In the genomic region with DNA sequence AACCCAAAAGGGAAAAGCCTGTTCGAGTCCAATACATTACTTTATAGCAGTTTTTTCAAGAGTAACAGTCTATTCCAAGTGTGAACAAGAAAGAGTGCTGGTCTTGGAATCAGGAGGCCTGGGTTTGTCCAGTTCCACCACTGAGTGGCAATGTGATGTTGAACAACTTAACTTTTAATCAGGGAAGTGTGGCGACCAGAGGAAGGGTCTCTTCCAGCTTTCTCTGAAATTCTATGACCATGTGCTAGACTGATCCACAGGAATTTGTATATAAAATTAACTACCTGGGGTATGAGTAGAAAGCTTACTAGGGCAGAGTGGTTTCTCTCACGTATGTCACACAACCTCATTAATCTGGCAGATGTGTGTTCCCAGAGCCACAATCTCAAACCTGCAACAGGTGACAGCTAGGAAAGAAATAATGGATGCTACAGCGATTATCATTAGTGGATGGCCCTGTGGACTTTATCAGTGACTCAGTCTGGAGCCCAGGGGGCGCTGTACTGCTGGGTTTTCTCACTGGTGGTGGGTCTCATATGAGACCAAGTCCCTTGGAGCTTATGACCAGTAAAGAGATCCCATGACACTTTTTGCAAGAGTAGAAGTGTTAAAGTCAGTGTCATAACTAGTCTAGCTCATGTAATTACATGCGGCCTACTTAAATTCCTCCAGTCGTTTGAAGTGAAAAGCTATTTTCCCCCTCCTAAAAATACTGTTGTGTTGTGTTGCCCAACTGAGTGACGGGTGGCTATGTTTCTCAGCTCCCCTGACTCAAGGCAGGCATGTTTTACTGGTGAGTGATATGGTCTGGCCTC, we compare ENCODE assay signal across 8 cellular contexts.
DNase-seq lines count a peak whose midpoint lies in the region; ATAC-seq, FAIRE-seq and TF ChIP-seq lines count a peak whose summit lies in the region.

No MANE protein-coding gene starts in this region.

- H3K9me3 ChIP-seq in NT2/D1 (ENCODE audit: insufficient read depth, low read length) (no peaks in the 10 kb centered on the region), endothelial cell of umbilical vein (replicated peaks; ENCODE audit: control insufficient read depth, insufficient read depth, low read length) (no peaks in the 10 kb centered on the region), skeletal muscle satellite cell (replicated peaks; ENCODE audit: low read length) (no peaks in the 10 kb centered on the region)

- H3K36me3 ChIP-seq in NT2/D1 (ENCODE audit: insufficient read depth, insufficient read length, low read length) (peaks cover 7% of the 10 kb centered on the region), endothelial cell of umbilical vein (ENCODE audit: control insufficient read depth in 2 of 2, extremely low read depth in 1 of 2, insufficient read depth in 2 of 2, low read length in 2 of 2) (no peaks in the 10 kb centered on the region), skeletal muscle satellite cell (ENCODE audit: insufficient read depth, low read length) (peaks cover 9% of the 10 kb centered on the region)

- H2AFZ ChIP-seq in endothelial cell of umbilical vein (ENCODE audit: low read depth, low read length), result no peak overlapping the region

- CTCF ChIA-PET in endothelial cell of umbilical vein (lab: Charles Lee), result interaction anchor here (0.7 to 6.6 kb wide), 7 partner anchors 9 to 311 kb away, joined by 3 to 59 read pairs (median 4); no protein-coding TSS in a partner anchor

- TF ChIP-seq POLR2A in endothelial cell of umbilical vein (IDR thresholded peaks at IDR 0.05; ENCODE audit: low read depth, low read length), result no peak

- H3K27ac ChIP-seq in endothelial cell of umbilical vein (ENCODE audit: insufficient read depth, low read depth, low read length), result no peak overlapping the region

- no TSS peak for BruUV-seq in endothelial cell of umbilical vein (replicated peaks; lab: Mats Ljungman, UMichigan)

- peaks cover 27% of the 10 kb centered on the region for H3K4me1 Mint-ChIP-seq in activated CD4-positive, alpha-beta T cell treated with anti-CD3 and anti-CD28 coated beads, Interleukin-2, amount 10 ng/mL, durations not matched to agents 24 days and 14 days

- peak overlapping the region; percentile 81 for H3K4me3 Mint-ChIP-seq in activated CD4-positive, alpha-beta T cell treated with anti-CD3 and anti-CD28 coated beads, Interleukin-2, amount 10 ng/mL, durations not matched to agents 24 days and 14 days

- dilution Hi-C loops in endothelial cell of umbilical vein (cut with MboI; ENCODE audit: extremely low pct_ligation_motif_present, low sequenced_read_pairs), result no loop called here

- H3K4me2 ChIP-seq in endothelial cell of umbilical vein (ENCODE audit: insufficient read depth, low read length) (no peak overlapping the region), skeletal muscle satellite cell (ENCODE audit: low read length) (peak overlapping the region; percentile 56)

- TF ChIP-seq CTCF in endothelial cell of umbilical vein (IDR thresholded peaks at IDR 0.05; ENCODE audit: extremely low read depth in 1 of 2, insufficient read depth in 1 of 2, low read depth in 1 of 2, low read length in 2 of 2), result peak; percentile 27 to 45

- no peaks in the 10 kb centered on the region for H3K27me3 ChIP-seq in NT2/D1 (ENCODE audit: insufficient read depth, insufficient read length)
- no peaks in the 10 kb centered on the region for H3K27me3 ChIP-seq in endothelial cell of umbilical vein (ENCODE audit: control insufficient read depth in 2 of 2, insufficient read depth in 2 of 2, low read length in 2 of 2)
- H3K27me3 ChIP-seq in skeletal muscle satellite cell (ENCODE audit: control insufficient read depth, insufficient read depth, low read length), result no peaks in the 10 kb centered on the region

- H3K36me3 Mint-ChIP-seq in activated CD4-positive, alpha-beta T cell treated with anti-CD3 and anti-CD28 coated beads, Interleukin-2, amount 10 ng/mL, durations not matched to agents 24 days and 14 days (ENCODE audit: low read depth), result peaks cover 25% of the 10 kb centered on the region

- no peaks in the 10 kb centered on the region for H3K79me2 ChIP-seq in endothelial cell of umbilical vein (ENCODE audit: control insufficient read depth, insufficient read depth, low read length)

- H3K9ac ChIP-seq in NT2/D1 (ENCODE audit: insufficient read length, low read depth) (no peak overlapping the region), endothelial cell of umbilical vein (replicated peaks; ENCODE audit: extremely low read depth, insufficient read depth, low read length) (no peak overlapping the region), skeletal muscle satellite cell (ENCODE audit: low read depth, low read length) (peak overlapping the region; percentile 47)

- H3K4me3 ChIP-seq in NT2/D1 (ENCODE audit: insufficient read length, low read depth) (no peak overlapping the region), endothelial cell of umbilical vein (replicated peaks in 1 of 3; ENCODE audit: insufficient read depth in 1 of 3, low read depth in 1 of 3, low read length in 3 of 3) (no peak overlapping the region), skeletal muscle satellite cell (ENCODE audit: low read length) (peak overlapping the region; percentile 16)

- intact Hi-C loops in activated CD4-positive, alpha-beta T cell treated with anti-CD3 and anti-CD28 coated beads, Interleukin-2, amount 10 ng/mL, durations not matched to agents 24 days and 14 days (cut with micrococcal nuclease), result loop anchor here (2.0 to 5.0 kb wide), 4 partner anchors 271 to 1454 kb away; a partner anchor contains a TSS
- intact Hi-C loops in endothelial cell of umbilical vein (cut with micrococcal nuclease), result no loop called here

- peak overlapping the region; percentile 95 for H3K27ac Mint-ChIP-seq in activated CD4-positive, alpha-beta T cell treated with anti-CD3 and anti-CD28 coated beads, Interleukin-2, amount 10 ng/mL, durations not matched to agents 24 days and 14 days

- no peak for FAIRE-seq in endothelial cell of umbilical vein (lab: Jason Lieb, UNC)

- no peaks in the 10 kb centered on the region for H3K9me3 Mint-ChIP-seq in activated CD4-positive, alpha-beta T cell treated with anti-CD3 and anti-CD28 coated beads, Interleukin-2, amount 10 ng/mL, durations not matched to agents 24 days and 14 days

- POLR2A ChIA-PET in endothelial cell of umbilical vein (lab: Charles Lee), result no interaction called here

- peak; percentile 60 for DNase-seq in activated CD4-positive, alpha-beta T cell treated with anti-CD3 and anti-CD28 coated beads, Interleukin-2, amount 10 ng/mL, durations not matched to agents 24 days and 14 days
- DNase-seq in activated CD4-positive, alpha-beta T cell treated with anti-CD3 and anti-CD28 coated beads for 4 hours, result no peak
- DNase-seq in NT2/D1 (ENCODE audit: low read depth, low spot score) (peak; percentile 11), endothelial cell of umbilical vein (ENCODE audit: low read depth, low spot score) (no peak), ureter (ENCODE audit: low spot score) (no peak)
- DNase-seq in stimulated activated naive CD4-positive, alpha-beta T cell treated with Interleukin-2 at 50 U/mL for 16 hours (lab: John Stamatoyannopoulos, UW), result no peak

- no peaks in the 10 kb centered on the region for H4K20me1 ChIP-seq in endothelial cell of umbilical vein (replicated peaks; ENCODE audit: control insufficient read depth, extremely low read depth, insufficient read depth, low read length)

- H3K27me3 Mint-ChIP-seq in activated CD4-positive, alpha-beta T cell treated with anti-CD3 and anti-CD28 coated beads, Interleukin-2, amount 10 ng/mL, durations not matched to agents 24 days and 14 days, result no peaks in the 10 kb centered on the region

- no peaks in the 10 kb centered on the region for H3K9me1 ChIP-seq in endothelial cell of umbilical vein (replicated peaks; ENCODE audit: control insufficient read depth, extremely low read depth, insufficient read depth, low read length)

- H3K4me1 ChIP-seq in NT2/D1 (ENCODE audit: insufficient read depth, insufficient read length) (no peaks in the 10 kb centered on the region), endothelial cell of umbilical vein (ENCODE audit: control insufficient read depth, extremely low read depth, insufficient read depth, low read length) (peaks cover 31% of the 10 kb centered on the region), skeletal muscle satellite cell (ENCODE audit: control insufficient read depth, insufficient read depth, low read length) (peaks cover 49% of the 10 kb centered on the region)

- ATAC-seq in GM18502 (IDR thresholded peaks at IDR 0.05; ENCODE audit: poor library complexity, unreplicated experiment), result no peak

TF ChIP-seq in endothelial cell of umbilical vein, 7 proteins besides CTCF, POLR2A, EP300 and RAD21:
- TF ChIP-seq GATA2 (IDR thresholded peaks at IDR 0.05; ENCODE audit: insufficient read depth, insufficient read length, low read depth, low read length) (no peak), FOS (IDR thresholded peaks at IDR 0.05; ENCODE audit: borderline replicate concordance, insufficient read depth, low read length) (no peak)

Comparison
In these comparisons a context has a peak if more than half of its experiments do, and no peak if none do; other contexts are left out.
1. DNase-seq: peak in activated CD4-positive, alpha-beta T cell treated with anti-CD3 and anti-CD28 coated beads, Interleukin-2, amount 10 ng/mL, durations not matched to agents 24 days and 14 days (single experiment) and NT2/D1 (single experiment); none in activated CD4-positive, alpha-beta T cell treated with anti-CD3 and anti-CD28 coated beads for 4 hours (0 of 2), endothelial cell of umbilical vein (single experiment), stimulated activated naive CD4-positive, alpha-beta T cell treated with Interleukin-2 at 50 U/mL for 16 hours (single experiment) and ureter (single experiment).